ENCODE assay signal across 4 cellular contexts in genomic region chr14:94577472-94577871, GRCh38. TPM values are rescaled to one million over a fixed set of nuclear protein-coding genes. Genes with fewer than 3 reads are reported as not detected.
"Had no signal": no experiment of that assay in that cellular context is flagged by ENCODE, and none has a peak within 500 bp of the region (broad histone marks: within the 10 kb centered on the region; RNA-seq: fewer than 3 reads in every experiment).

No MANE protein-coding gene starts in this region.

RNA-seq across cellular contexts. Expression of gene SERPINA5, which starts 3.8 kb away (rescaled TPM):
- total RNA-seq: HT1080, IMR-90 had no signal
- polyA plus RNA-seq: IgD-negative memory B cell, IMR-90, K562 had no signal

RNA-seq across cellular contexts. Expression of gene SERPINA4, which starts 16.2 kb away (rescaled TPM):
- total RNA-seq: HT1080, IMR-90, K562 had no signal
- polyA plus RNA-seq: IgD-negative memory B cell, IMR-90, K562 had no signal

RNA-seq across cellular contexts. Expression of gene SERPINA3, which starts 34.7 kb away (rescaled TPM):
- total RNA-seq: HT1080 had no signal
- polyA plus RNA-seq: IgD-negative memory B cell, K562 had no signal
